ENCODE assay signal across 1 cellular context in genomic region chr18:26574958-26575864, GRCh38.
TF ChIP-seq lines count a peak whose summit lies in the region.

No MANE protein-coding gene starts in this region.

TF ChIP-seq in H1, 55 proteins besides CTCF, POLR2A, EP300 and RAD21 (continued from another document):
- TF ChIP-seq BCL11A (IDR thresholded peaks at IDR 0.05; ENCODE audit: low read depth in 2 of 2, low read length in 2 of 2) (no peak), KDM4A (IDR thresholded peaks at IDR 0.05; ENCODE audit: low read depth, low read length, severe bottlenecking) (no peak), RFX5 (IDR thresholded peaks at IDR 0.05; ENCODE audit: borderline replicate concordance, low read depth, low read length) (no peak), CBX5 (IDR thresholded peaks at IDR 0.05; ENCODE audit: low read depth, low read length) (no peak), JUN (IDR thresholded peaks at IDR 0.05; ENCODE audit: low read depth, low read length) (no peak), FOSL1 (IDR thresholded peaks at IDR 0.05; ENCODE audit: insufficient read depth, low read depth, low read length) (no peak), TAF7 (optimal IDR thresholded peaks at IDR 0.05; ENCODE audit: borderline replicate concordance, low read depth, low read length) (no peak), ZNF274 (IDR thresholded peaks at IDR 0.05; ENCODE audit: borderline replicate concordance, extremely low read depth, low read length) (no peak), YY1 (IDR thresholded peaks at IDR 0.05; ENCODE audit: low read depth, low read length) (no peak), BRCA1 (IDR thresholded peaks at IDR 0.05; ENCODE audit: low read depth, low read length) (no peak), USF2 (IDR thresholded peaks at IDR 0.05; ENCODE audit: low read length) (no peak), SIX5 (IDR thresholded peaks at IDR 0.05; ENCODE audit: low read depth, low read length) (no peak), SP4 (IDR thresholded peaks at IDR 0.05; ENCODE audit: low read length) (no peak), MAX (IDR thresholded peaks at IDR 0.05) (peak; percentile 90), ATF3 (IDR thresholded peaks at IDR 0.05; ENCODE audit: insufficient read depth, low read depth, low read length) (no peak), TAF1 (IDR thresholded peaks at IDR 0.05; ENCODE audit: low read depth, low read length) (peak; percentile 51; the same call in 1 of the 2 replicates), BACH1 (IDR thresholded peaks at IDR 0.05; ENCODE audit: low read length) (peak; percentile 73), CHD7 (IDR thresholded peaks at IDR 0.05; ENCODE audit: insufficient replicate concordance, low read length) (no peak), TEAD4 (IDR thresholded peaks at IDR 0.05; ENCODE audit: low read depth, low read length) (0 out of 2 replicates have a peak, but pooled peaks have one; percentile 9), SP1 (IDR thresholded peaks at IDR 0.05; ENCODE audit: low read depth, low read length) (no peak), CEBPB (IDR thresholded peaks at IDR 0.05; ENCODE audit: low read depth, low read length) (no peak), POLR2AphosphoS5 (IDR thresholded peaks at IDR 0.05; ENCODE audit: low read depth, low read length) (peak; percentile 51; the same call in 1 of the 2 replicates), ASH2L (IDR thresholded peaks at IDR 0.05; ENCODE audit: low read length) (peak; percentile 86), HDAC2 (IDR thresholded peaks at IDR 0.05; ENCODE audit: borderline replicate concordance in 1 of 2, low read depth in 2 of 2, low read length in 2 of 2) (peak; percentile 33 to 78; a peak in 1 of 4 replicates), HDAC6 (IDR thresholded peaks at IDR 0.05; ENCODE audit: low read depth, low read length) (no peak), E2F6 (IDR thresholded peaks at IDR 0.05) (peak; percentile 89), SP2 (IDR thresholded peaks at IDR 0.05; ENCODE audit: low read length) (no peak), KDM5A (IDR thresholded peaks at IDR 0.05; ENCODE audit: low read length) (no peak), ATF2 (IDR thresholded peaks at IDR 0.05; ENCODE audit: low read length) (no peak), RXRA (IDR thresholded peaks at IDR 0.05; ENCODE audit: insufficient read depth, low read depth, low read length) (no peak), SIRT6 (IDR thresholded peaks at IDR 0.05; ENCODE audit: low read length) (no peak), CHD2 (IDR thresholded peaks at IDR 0.05; ENCODE audit: low read length) (no peak), RBBP5 (IDR thresholded peaks at IDR 0.05; ENCODE audit: borderline replicate concordance, low read depth, low read length) (peak; percentile 75), CBX8 (IDR thresholded peaks at IDR 0.05; ENCODE audit: borderline replicate concordance, low read depth, low read length) (no peak), KDM1A (IDR thresholded peaks at IDR 0.05; ENCODE audit: borderline replicate concordance, low read length) (no peak), SUZ12 (IDR thresholded peaks at IDR 0.05; ENCODE audit: low read length) (peak; percentile 22; the same call in 1 of the 2 replicates), SAP30 (IDR thresholded peaks at IDR 0.05; ENCODE audit: insufficient read depth, insufficient replicate concordance, low read length) (no peak), RNF2 (IDR thresholded peaks at IDR 0.05; ENCODE audit: borderline replicate concordance, low read depth, low read length, missing control alignments, poor library complexity, severe bottlenecking) (no peak), GTF2F1 (IDR thresholded peaks at IDR 0.05; ENCODE audit: borderline replicate concordance, low read depth, low read length) (no peak), POU5F1 (IDR thresholded peaks at IDR 0.05; ENCODE audit: low read depth, low read length) (no peak), SIN3A (conservative IDR thresholded peaks at IDR 0.05 in 1 of 2, IDR thresholded peaks at IDR 0.05 in 1 of 2; ENCODE audit: low read depth in 1 of 2, low read length in 2 of 2) (no peak; a peak in 1 of 4 replicates), NRF1 (IDR thresholded peaks at IDR 0.05; ENCODE audit: low read depth, low read length) (no peak), CTBP2 (IDR thresholded peaks at IDR 0.05; ENCODE audit: borderline replicate concordance, insufficient read depth, insufficient read length, low read length) (no peak), SRF (IDR thresholded peaks at IDR 0.05; ENCODE audit: low read depth, low read length) (no peak), JUND (IDR thresholded peaks at IDR 0.05; ENCODE audit: low read length) (no peak), EZH2 (IDR thresholded peaks at IDR 0.05; ENCODE audit: low read depth, low read length, severe bottlenecking) (no peak), PHF8 (conservative IDR thresholded peaks at IDR 0.05; ENCODE audit: low read depth, low read length) (no peak), TBP (IDR thresholded peaks at IDR 0.05; ENCODE audit: low read depth, low read length) (peak; percentile 22; the same call in 1 of the 2 replicates), NANOG (IDR thresholded peaks at IDR 0.05; ENCODE audit: insufficient read depth, low read depth, low read length, poor library complexity, severe bottlenecking) (no peak), MAFK (IDR thresholded peaks at IDR 0.05; ENCODE audit: low read depth, low read length) (peak; percentile 65; the same call in 1 of the 2 replicates)
